In genomic region chr7:140645166-140645565, GRCh38 we compare ENCODE assay signal across 9 cellular contexts. TPM values are rescaled to one million over a fixed set of nuclear protein-coding genes. Genes with fewer than 3 reads are reported as not detected.
DNase-seq lines count a peak whose midpoint lies in the region; ATAC-seq, FAIRE-seq and TF ChIP-seq lines count a peak whose summit lies in the region.
"Had no signal": no experiment of that assay in that cellular context is flagged by ENCODE, and none has a peak within 500 bp of the region (broad histone marks: within the 10 kb centered on the region; RNA-seq: fewer than 3 reads in every experiment).

No MANE protein-coding gene starts in this region.

- TF ChIP-seq CTCF in LNCAP (IDR thresholded peaks at IDR 0.05) (peak; percentile 23; the same call in 1 of the 2 replicates), endothelial cell of umbilical vein (IDR thresholded peaks at IDR 0.05; ENCODE audit: extremely low read depth in 1 of 2, insufficient read depth in 1 of 2, low read depth in 1 of 2, low read length in 2 of 2) (peak; percentile 11 to 31)

- intact Hi-C loops in cardiac septum (cut with DNase I) (no loop called here), left ventricle myocardium superior (cut with micrococcal nuclease) (no loop called here), endothelial cell of umbilical vein (cut with micrococcal nuclease) (no loop called here)

- no peaks in the 10 kb centered on the region for H3K9me3 ChIP-seq in endothelial cell of umbilical vein (replicated peaks; ENCODE audit: control insufficient read depth, insufficient read depth, low read length)

- POLR2A ChIA-PET in endothelial cell of umbilical vein (lab: Charles Lee) = no interaction called here

- H3K27me3 ChIP-seq in endothelial cell of umbilical vein (ENCODE audit: control insufficient read depth in 2 of 2, insufficient read depth in 2 of 2, low read length in 2 of 2) = peaks cover 8 to 17% of the 10 kb centered on the region in 2 experiments

- no peak for FAIRE-seq in endothelial cell of umbilical vein (lab: Jason Lieb, UNC)
- FAIRE-seq: islet of Langerhans had no signal

- CTCF ChIA-PET in endothelial cell of umbilical vein (lab: Charles Lee) = interaction anchor here (1.0 kb wide), 1 partner anchor 127 kb away, joined by 3 read pairs; no protein-coding TSS in a partner anchor

- no peak overlapping the region for H3K9ac ChIP-seq in endothelial cell of umbilical vein (replicated peaks; ENCODE audit: extremely low read depth, insufficient read depth, low read length)

- H3K9me1 ChIP-seq in endothelial cell of umbilical vein (replicated peaks; ENCODE audit: control insufficient read depth, extremely low read depth, insufficient read depth, low read length) = no peaks in the 10 kb centered on the region

- peaks cover 4% of the 10 kb centered on the region for H3K4me1 ChIP-seq in endothelial cell of umbilical vein (ENCODE audit: control insufficient read depth, extremely low read depth, insufficient read depth, low read length)

- no peak overlapping the region for H2AFZ ChIP-seq in endothelial cell of umbilical vein (ENCODE audit: low read depth, low read length)

- no peak overlapping the region for H3K27ac ChIP-seq in endothelial cell of umbilical vein (ENCODE audit: insufficient read depth, low read depth, low read length)

- H3K79me2 ChIP-seq in endothelial cell of umbilical vein (ENCODE audit: control insufficient read depth, insufficient read depth, low read length) = no peaks in the 10 kb centered on the region

- H3K36me3 ChIP-seq in endothelial cell of umbilical vein (ENCODE audit: control insufficient read depth in 2 of 2, extremely low read depth in 1 of 2, insufficient read depth in 2 of 2, low read length in 2 of 2) = no peaks in the 10 kb centered on the region

- dilution Hi-C loops in endothelial cell of umbilical vein (cut with MboI; ENCODE audit: extremely low pct_ligation_motif_present, low sequenced_read_pairs) = no loop called here

- no peaks in the 10 kb centered on the region for H4K20me1 ChIP-seq in endothelial cell of umbilical vein (replicated peaks; ENCODE audit: control insufficient read depth, extremely low read depth, insufficient read depth, low read length)

- ATAC-seq in left ventricle myocardium superior = no peak
- no peak for ATAC-seq in stimulated activated naive CD8-positive, alpha-beta T cell treated with anti-CD3 and anti-CD28 coated beads, Interleukin-15, Interleukin-2, amounts not matched to agents 100 U/mL and 50 U/mL, for 24 hours

- no TSS peak for BruUV-seq in endothelial cell of umbilical vein (replicated peaks; lab: Mats Ljungman, UMichigan)

- H3K4me3 ChIP-seq in endothelial cell of umbilical vein (replicated peaks in 1 of 3; ENCODE audit: insufficient read depth in 1 of 3, low read depth in 1 of 3, low read length in 3 of 3) = no peak overlapping the region

- H3K4me2 ChIP-seq in endothelial cell of umbilical vein (ENCODE audit: insufficient read depth, low read length) = no peak overlapping the region

- DNase-seq in cardiac septum (ENCODE audit: low spot score) = peak; percentile 47
- DNase-seq in left ventricle myocardium superior = no peak
- no peak for DNase-seq in endothelial cell of umbilical vein (ENCODE audit: low read depth, low spot score)
- peak; percentile 32 for DNase-seq in stimulated activated naive CD8-positive, alpha-beta T cell treated with anti-CD3 and anti-CD28 coated beads, Interleukin-15, Interleukin-2, amounts not matched to agents 100 U/mL and 50 U/mL, for 24 hours
- no peak for DNase-seq in NCI-H226
- DNase-seq in NOMO-1 treated with dmso at 0.1 percent for 144 hours (lab: John Stamatoyannopoulos, UW; ENCODE audit: unreplicated experiment) = no peak
- DNase-seq in activated CD8-positive, alpha-beta memory T cell treated with anti-CD3 and anti-CD28 coated beads, Interleukin-2, amount 50 U/mL, for 48 hours = no peak

- TF ChIP-seq POLR2A in endothelial cell of umbilical vein (IDR thresholded peaks at IDR 0.05; ENCODE audit: low read depth, low read length) = no peak

TF ChIP-seq in endothelial cell of umbilical vein, 7 proteins besides CTCF, POLR2A, EP300 and RAD21:
- TF ChIP-seq EZH2 (IDR thresholded peaks at IDR 0.05; ENCODE audit: borderline replicate concordance, low read depth, low read length, severe bottlenecking) (no peak), POLR2AphosphoS5 (IDR thresholded peaks at IDR 0.05; ENCODE audit: insufficient read depth, low read depth, low read length) (no peak), MYC (IDR thresholded peaks at IDR 0.05; ENCODE audit: low read depth, low read length) (no peak), FOS (IDR thresholded peaks at IDR 0.05; ENCODE audit: borderline replicate concordance, insufficient read depth, low read length) (no peak), JUN (IDR thresholded peaks at IDR 0.05; ENCODE audit: borderline replicate concordance, insufficient read depth, insufficient read length, low read depth) (no peak), MAX (IDR thresholded peaks at IDR 0.05; ENCODE audit: insufficient read depth, insufficient read length) (no peak), GATA2 (IDR thresholded peaks at IDR 0.05; ENCODE audit: insufficient read depth, insufficient read length, low read depth, low read length) (no peak)

RNA-seq across cellular contexts. Expression of gene DENND2A, which starts 4.6 kb away (rescaled TPM):
- total RNA-seq in cardiac septum = 7.2 TPM
- total RNA-seq in left ventricle myocardium superior = 14.4 TPM
- total RNA-seq in endothelial cell of umbilical vein = 0.33 TPM in 1 of 2 replicates, not detected in the other
- 0.03 TPM in 1 of 2 replicates, not detected in the other for polyA plus RNA-seq in endothelial cell of umbilical vein
- polyA plus RNA-seq in endothelial cell of umbilical vein (2011; cell fraction: cytosol; rRNA removed) = 0.14 TPM in 1 of 2 replicates, not detected in the other
- 0.04 and 0.06 TPM in 2 replicates for polyA plus RNA-seq in endothelial cell of umbilical vein (2011; cell fraction: nucleus; rRNA removed)
- not detected in 2 replicates for polyA plus RNA-seq in endothelial cell of umbilical vein (2012)
- polyA minus RNA-seq in endothelial cell of umbilical vein = 0.72 TPM in 1 of 2 replicates, not detected in the other
- not detected for polyA minus RNA-seq in endothelial cell of umbilical vein (2011; cell fraction: cytosol; rRNA and poly(A)+ RNA removed)
- not detected in 2 replicates for polyA minus RNA-seq in endothelial cell of umbilical vein (2011; cell fraction: nucleus; rRNA and poly(A)+ RNA removed)

RNA-seq across cellular contexts. Expression of gene ADCK2, which starts 27.6 kb away (rescaled TPM):
- total RNA-seq in cardiac septum (9.3 TPM), left ventricle myocardium superior (10.0 TPM), endothelial cell of umbilical vein (12.5 and 13.3 TPM in 2 replicates)
- 10.3 and 11.2 TPM in 2 replicates for polyA plus RNA-seq in endothelial cell of umbilical vein
- polyA plus RNA-seq in endothelial cell of umbilical vein (2011; cell fraction: cytosol; rRNA removed) = 9.2 and 10.8 TPM in 2 replicates
- 4.5 and 5.8 TPM in 2 replicates for polyA plus RNA-seq in endothelial cell of umbilical vein (2011; cell fraction: nucleus; rRNA removed)
- polyA plus RNA-seq in endothelial cell of umbilical vein (2012) = 13.7 and 16.8 TPM in 2 replicates
- 11.4 and 11.9 TPM in 2 replicates for polyA minus RNA-seq in endothelial cell of umbilical vein
- 12.6 TPM for polyA minus RNA-seq in endothelial cell of umbilical vein (2011; cell fraction: cytosol; rRNA and poly(A)+ RNA removed)
- polyA minus RNA-seq in endothelial cell of umbilical vein (2011; cell fraction: nucleus; rRNA and poly(A)+ RNA removed) = 1.8 and 3.4 TPM in 2 replicates

RNA-seq across cellular contexts. Expression of gene NDUFB2, which starts 51.3 kb away (rescaled TPM):
- total RNA-seq in cardiac septum (505 TPM), left ventricle myocardium superior (726 TPM), endothelial cell of umbilical vein (197 and 221 TPM in 2 replicates)
- 1,075 and 1,240 TPM in 2 replicates for polyA plus RNA-seq in endothelial cell of umbilical vein
- polyA plus RNA-seq in endothelial cell of umbilical vein (2011; cell fraction: cytosol; rRNA removed) = 674 and 804 TPM in 2 replicates
- polyA plus RNA-seq in endothelial cell of umbilical vein (2011; cell fraction: nucleus; rRNA removed) = 189 and 192 TPM in 2 replicates
- polyA plus RNA-seq in endothelial cell of umbilical vein (2012) = 268 and 335 TPM in 2 replicates
- 75.1 and 89.0 TPM in 2 replicates for polyA minus RNA-seq in endothelial cell of umbilical vein
- polyA minus RNA-seq in endothelial cell of umbilical vein (2011; cell fraction: cytosol; rRNA and poly(A)+ RNA removed) = 66.6 TPM
- polyA minus RNA-seq in endothelial cell of umbilical vein (2011; cell fraction: nucleus; rRNA and poly(A)+ RNA removed) = 15.2 and 16.8 TPM in 2 replicates

Comparison
In these comparisons a context has a peak if more than half of its experiments do, and no peak if none do; other contexts are left out.
1. DNase-seq: peak in cardiac septum (single experiment) and stimulated activated naive CD8-positive, alpha-beta T cell treated with anti-CD3 and anti-CD28 coated beads, Interleukin-15, Interleukin-2, amounts not matched to agents 100 U/mL and 50 U/mL, for 24 hours (single experiment); none in left ventricle myocardium superior (single experiment), endothelial cell of umbilical vein (single experiment), NCI-H226 (single experiment), NOMO-1 treated with dmso at 0.1 percent for 144 hours (single experiment) and activated CD8-positive, alpha-beta memory T cell treated with anti-CD3 and anti-CD28 coated beads, Interleukin-2, amount 50 U/mL, for 48 hours (single experiment).